In the genomic region with DNA sequence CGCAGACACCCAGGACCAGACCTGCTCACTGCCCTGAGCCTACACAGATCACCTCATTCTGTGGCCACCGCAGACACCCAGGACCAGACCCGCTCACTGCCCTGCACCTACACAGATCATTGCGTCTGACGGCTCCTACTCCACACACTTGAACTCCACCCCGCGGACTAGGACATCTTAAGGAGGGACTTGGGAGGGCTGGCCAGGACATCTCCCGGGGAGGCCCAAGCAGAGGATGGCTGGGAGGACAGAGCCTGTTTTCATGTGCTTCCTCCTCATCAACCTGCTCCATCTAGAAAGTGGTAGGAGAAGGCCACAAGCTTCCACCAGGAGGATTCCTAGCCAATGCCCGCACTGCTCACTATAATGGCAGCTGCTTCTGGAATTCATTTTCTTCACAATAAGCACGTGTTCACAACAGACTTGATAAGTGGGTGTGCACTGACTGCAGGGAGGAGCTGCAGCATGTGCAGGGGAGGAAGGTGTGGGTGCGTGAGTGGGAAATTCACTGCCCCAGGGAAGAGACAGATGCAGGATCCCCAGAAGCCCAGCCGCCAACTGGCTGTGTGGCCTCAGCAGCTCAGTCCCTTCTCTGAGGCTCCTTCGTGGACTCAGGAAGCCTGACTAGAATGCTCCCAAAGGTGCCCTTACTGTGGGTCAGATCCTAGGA, we compare ENCODE assay signal across 20 cellular contexts.
"Had no signal": no experiment of that assay in that cellular context is flagged by ENCODE, and none has a peak within 500 bp of the region (broad histone marks: within the 10 kb centered on the region; RNA-seq: fewer than 3 reads in every experiment).

No MANE protein-coding gene starts in this region.

- H3K36me3 ChIP-seq: esophagus muscularis mucosa, gastroesophageal sphincter, heart left ventricle, left lung, lower lobe of right lung had no signal

- FAIRE-seq: colon, endothelial cell of umbilical vein, frontal cortex had no signal

- H3K4me3 ChIP-seq: coronary artery, dorsolateral prefrontal cortex, esophagus muscularis mucosa, gastroesophageal sphincter, heart left ventricle, hepatocyte, left lung, lower lobe of right lung had no signal

- H3K27ac ChIP-seq: coronary artery, dorsolateral prefrontal cortex, esophagus muscularis mucosa, foreskin keratinocyte, gastroesophageal sphincter, heart left ventricle, hepatocyte, left lung, lower lobe of right lung had no signal

- DNase-seq: dorsolateral prefrontal cortex; effector CD4-positive, alpha-beta T cell; effector memory CD4-positive, alpha-beta T cell; foreskin keratinocyte; heart left ventricle; hypothalamus; immature natural killer cell; left cardiac atrium; left lung; left ventricle myocardium superior; lower lobe of right lung; midbrain; naive thymus-derived CD4-positive, alpha-beta T cell had no signal

- H3K4me1 ChIP-seq: esophagus muscularis mucosa, foreskin keratinocyte, gastroesophageal sphincter, heart left ventricle, left lung, lower lobe of right lung had no signal

- H3K9me3 ChIP-seq: esophagus muscularis mucosa, gastroesophageal sphincter, left lung, lower lobe of right lung had no signal
